ENCODE assay signal across 9 cellular contexts in genomic region chr14:64209428-64210165, GRCh38.
DNase-seq lines count a peak whose midpoint lies in the region; ATAC-seq and TF ChIP-seq lines count a peak whose summit lies in the region.
"Had no signal": no experiment of that assay in that cellular context is flagged by ENCODE, and none has a peak within 500 bp of the region (broad histone marks: within the 10 kb centered on the region; RNA-seq: fewer than 3 reads in every experiment).

No MANE protein-coding gene starts in this region.

- no peaks in the 10 kb centered on the region for H3K9me3 Mint-ChIP-seq in glutamatergic neuron (ENCODE audit: unreplicated experiment)
- no peaks in the 10 kb centered on the region for H3K9me3 Mint-ChIP-seq in stimulated activated naive B cell treated with anti-CD40 and anti-IgM and Interleukin-4, amounts not matched to agents 10 μg/mL and 1 μg/mL and 100 μg/mL, for 72 hours
- H3K9me3 Mint-ChIP-seq: activated naive CD8-positive, alpha-beta T cell treated with anti-CD3 and anti-CD28 coated beads, Interleukin-2, amount 50 U/mL, for 24 hours had no signal

- H3K9me3 ChIP-seq in MG63, result no peaks in the 10 kb centered on the region

- peak; percentile 29 for DNase-seq in glutamatergic neuron
- peak; percentile 61 for DNase-seq in stimulated activated naive B cell treated with anti-CD40 and anti-IgM and Interleukin-4, amounts not matched to agents 10 μg/mL and 1 μg/mL and 100 μg/mL, for 72 hours
- no peak for DNase-seq in SHP77 (lab: John Stamatoyannopoulos, UW)
- no peak for DNase-seq in posterior vena cava (ENCODE audit: low spot score)
- DNase-seq in MG63, result no peak
- no peak for DNase-seq in COLO829 (ENCODE audit: low spot score)
- DNase-seq: activated naive CD8-positive, alpha-beta T cell treated with anti-CD3 and anti-CD28 coated beads, Interleukin-2, amount 50 U/mL, for 24 hours had no signal

- peaks cover 3% of the 10 kb centered on the region for H3K27me3 Mint-ChIP-seq in glutamatergic neuron (ENCODE audit: unreplicated experiment)
- H3K27me3 Mint-ChIP-seq in stimulated activated naive B cell treated with anti-CD40 and anti-IgM and Interleukin-4, amounts not matched to agents 10 μg/mL and 1 μg/mL and 100 μg/mL, for 72 hours, result no peaks in the 10 kb centered on the region
- H3K27me3 Mint-ChIP-seq: activated naive CD8-positive, alpha-beta T cell treated with anti-CD3 and anti-CD28 coated beads, Interleukin-2, amount 50 U/mL, for 24 hours had no signal

- peaks cover 5% of the 10 kb centered on the region for H3K36me3 Mint-ChIP-seq in glutamatergic neuron (ENCODE audit: unreplicated experiment)
- H3K36me3 Mint-ChIP-seq in stimulated activated naive B cell treated with anti-CD40 and anti-IgM and Interleukin-4, amounts not matched to agents 10 μg/mL and 1 μg/mL and 100 μg/mL, for 72 hours, result peaks cover 5 to 15% of the 10 kb centered on the region in 2 donors

- intact Hi-C loops in posterior vena cava (cut with DNase I), result no loop called here

- TF ChIP-seq CTCF in glutamatergic neuron (IDR thresholded peaks at IDR 0.05; ENCODE audit: partially characterized antibody, unreplicated experiment), result no peak

- H3K27ac Mint-ChIP-seq in glutamatergic neuron (ENCODE audit: unreplicated experiment), result peak overlapping the region; percentile 38
- peak overlapping the region; percentile 63 for H3K27ac Mint-ChIP-seq in stimulated activated naive B cell treated with anti-CD40 and anti-IgM and Interleukin-4, amounts not matched to agents 10 μg/mL and 1 μg/mL and 100 μg/mL, for 72 hours
- H3K27ac Mint-ChIP-seq: activated naive CD8-positive, alpha-beta T cell treated with anti-CD3 and anti-CD28 coated beads, Interleukin-2, amount 50 U/mL, for 24 hours had no signal

- ATAC-seq in GM19395 (IDR thresholded peaks at IDR 0.05; ENCODE audit: unreplicated experiment) (peak; percentile 82), HG03565 (IDR thresholded peaks at IDR 0.05; ENCODE audit: unreplicated experiment) (peak; percentile 64)
- peak; percentile 97 to 98 for ATAC-seq in stimulated activated naive B cell treated with anti-CD40 and anti-IgM and Interleukin-4, amounts not matched to agents 10 μg/mL and 1 μg/mL and 100 μg/mL, for 72 hours (replicated peaks)
- ATAC-seq: activated naive CD8-positive, alpha-beta T cell treated with anti-CD3 and anti-CD28 coated beads, Interleukin-2, amount 50 U/mL, for 24 hours had no signal

- no peak overlapping the region for H3K4me3 ChIP-seq in MG63

- no peak overlapping the region for H3K4me3 Mint-ChIP-seq in glutamatergic neuron (ENCODE audit: unreplicated experiment)
- peak overlapping the region in 1 of 2 donors; percentile 40 for H3K4me3 Mint-ChIP-seq in stimulated activated naive B cell treated with anti-CD40 and anti-IgM and Interleukin-4, amounts not matched to agents 10 μg/mL and 1 μg/mL and 100 μg/mL, for 72 hours
- H3K4me3 Mint-ChIP-seq: activated naive CD8-positive, alpha-beta T cell treated with anti-CD3 and anti-CD28 coated beads, Interleukin-2, amount 50 U/mL, for 24 hours had no signal

- H3K4me1 Mint-ChIP-seq in glutamatergic neuron (ENCODE audit: low read depth, unreplicated experiment), result peaks cover 7% of the 10 kb centered on the region
- H3K4me1 Mint-ChIP-seq in stimulated activated naive B cell treated with anti-CD40 and anti-IgM and Interleukin-4, amounts not matched to agents 10 μg/mL and 1 μg/mL and 100 μg/mL, for 72 hours, result peaks cover 20 to 34% of the 10 kb centered on the region in 2 donors

- no peaks in the 10 kb centered on the region for H3K36me3 ChIP-seq in MG63

- no peaks in the 10 kb centered on the region for H3K27me3 ChIP-seq in MG63

Comparison
In these comparisons a context has a peak if more than half of its experiments do, and no peak if none do; other contexts are left out.
1. DNase-seq: peak in glutamatergic neuron (single experiment) and stimulated activated naive B cell treated with anti-CD40 and anti-IgM and Interleukin-4, amounts not matched to agents 10 μg/mL and 1 μg/mL and 100 μg/mL, for 72 hours (single experiment); none in SHP77 (0 of 2), posterior vena cava (single experiment), MG63 (single experiment) and COLO829 (single experiment).
2. Peak in every context shown above with its lines, with median percentiles within 50 percentile points of each other: ATAC-seq.